ENCODE assay signal across 8 cellular contexts in genomic region chr1:67853704-67854103, GRCh38. TPM values are rescaled to one million over a fixed set of nuclear protein-coding genes. Genes with fewer than 3 reads are reported as not detected.
DNase-seq lines count a peak whose midpoint lies in the region; ATAC-seq and TF ChIP-seq lines count a peak whose summit lies in the region.

No MANE protein-coding gene starts in this region.

- peak; percentile 66 for ATAC-seq in PC-3
- no peak for ATAC-seq in GM21825 (IDR thresholded peaks at IDR 0.05; ENCODE audit: unreplicated experiment)

- no peak overlapping the region for H4K5ac ChIP-seq in mesendoderm (ENCODE audit: low read length)

- H2BK120ac ChIP-seq in mesendoderm (ENCODE audit: low read depth, low read length) = no peak overlapping the region

- H3K79me1 ChIP-seq in mesendoderm (ENCODE audit: low read length) = no peaks in the 10 kb centered on the region

- no peak overlapping the region for H2BK15ac ChIP-seq in mesendoderm (replicated peaks; ENCODE audit: low read depth)

- no peak overlapping the region for H3K4me2 ChIP-seq in PC-3 (ENCODE audit: low read length)
- no peak overlapping the region for H3K4me2 ChIP-seq in mesendoderm (ENCODE audit: low read length)

- H3K4ac ChIP-seq in mesendoderm (ENCODE audit: low read depth, low read length) = no peak overlapping the region

- H3K56ac ChIP-seq in mesendoderm (ENCODE audit: low read length) = no peak overlapping the region

- no peaks in the 10 kb centered on the region for H3K79me2 ChIP-seq in PC-3 (ENCODE audit: low read length)
- H3K79me2 ChIP-seq in mesendoderm (ENCODE audit: control insufficient read depth, insufficient read depth, low read length) = no peaks in the 10 kb centered on the region

- no peak overlapping the region for H3K23ac ChIP-seq in mesendoderm (ENCODE audit: low read length)

- H3F3A ChIP-seq in PC-3 (ENCODE audit: low read length, unreplicated experiment) = peaks cover 4% of the 10 kb centered on the region

- H3K27me3 ChIP-seq in PC-3 (ENCODE audit: low read length) (no peaks in the 10 kb centered on the region), mesendoderm (ENCODE audit: insufficient read depth, low read length, poor library complexity) (no peaks in the 10 kb centered on the region)

- H4K20me1 ChIP-seq in PC-3 (ENCODE audit: low read length) = no peaks in the 10 kb centered on the region

- no peak overlapping the region for H4K8ac ChIP-seq in mesendoderm (ENCODE audit: low read depth, low read length)

- peak; percentile 97 for TF ChIP-seq CTCF in PC-3 (conservative IDR thresholded peaks at IDR 0.05; ENCODE audit: low read depth, low read length)

- peaks cover 17% of the 10 kb centered on the region for H3K4me1 ChIP-seq in PC-3 (ENCODE audit: insufficient read depth, low read length)
- H3K4me1 ChIP-seq in mesendoderm (ENCODE audit: control insufficient read depth, low read depth, low read length) = no peaks in the 10 kb centered on the region

- no peaks in the 10 kb centered on the region for H3K9me2 ChIP-seq in PC-3 (replicated peaks; ENCODE audit: low read length)

- no peak overlapping the region for H3K18ac ChIP-seq in mesendoderm (ENCODE audit: low read length)

- WGBS in mesendoderm (ENCODE audit: extremely low coverage, insufficient coverage, low lambda C conversion rate) = no CpG with 5 or more reads among the region's 2 CpGs

- no peak overlapping the region for H3K9ac ChIP-seq in PC-3 (ENCODE audit: low read length)
- H3K9ac ChIP-seq in mesendoderm (ENCODE audit: low read length) = no peak overlapping the region

- intact Hi-C loops in PC-3 (cut with micrococcal nuclease) = loop anchor here (1.0 to 5.0 kb wide), 3 partner anchors 157 to 489 kb away; no protein-coding TSS in a partner anchor

- no peak overlapping the region for H2BK5ac ChIP-seq in mesendoderm (ENCODE audit: low read length)

- H3K4me3 ChIP-seq in Jurkat, Clone E6-1 (ENCODE audit: low read length) = no peak overlapping the region
- H3K4me3 ChIP-seq in PC-3 (ENCODE audit: low read length) = no peak overlapping the region
- no peak overlapping the region for H3K4me3 ChIP-seq in mesendoderm (ENCODE audit: low read length)

- H3K9me3 ChIP-seq in PC-3 (ENCODE audit: low read length) = no peaks in the 10 kb centered on the region

- CTCF ChIA-PET in PC-3 (lab: Charles Lee) = interaction anchor here (0.7 kb wide), 2 partner anchors 157 to 168 kb away, joined by 3 to 5 read pairs; partner anchors contain the start of gene GADD45A

- no peak overlapping the region for H2AFZ ChIP-seq in PC-3 (ENCODE audit: low read length)

- POLR2A ChIA-PET in PC-3 (lab: Charles Lee; ENCODE audit: unreplicated experiment) = no interaction called here

- no TSS peak for BruUV-seq in PC-3 (replicated peaks; lab: Mats Ljungman, UMichigan)

- no peak overlapping the region for H2AK5ac ChIP-seq in mesendoderm (ENCODE audit: low read length)

- DNase-seq in GM03348 (ENCODE audit: low spot score) = peak; percentile 86
- DNase-seq in Jurkat, Clone E6-1 (ENCODE audit: low read depth, low spot score) = peak; percentile 6
- peak; percentile 85 for DNase-seq in PC-3
- peak; percentile 92 for DNase-seq in ecto neural progenitor cell (ENCODE audit: low spot score)
- DNase-seq in mesendoderm = peak; percentile 98
- no peak for DNase-seq in effector CD4-positive, alpha-beta T cell
- DNase-seq in activated naive CD4-positive, alpha-beta T cell treated with Interleukin-2 at 50 U/mL for 16 hours = no peak

- H3K36me3 ChIP-seq in PC-3 (ENCODE audit: low read depth, low read length) (no peaks in the 10 kb centered on the region), mesendoderm (ENCODE audit: control insufficient read depth, insufficient read depth, low read length) (no peaks in the 10 kb centered on the region)

- H3K27ac ChIP-seq in PC-3 (ENCODE audit: low read length) (no peak overlapping the region), mesendoderm (ENCODE audit: low read depth, low read length) (no peak overlapping the region)

RNA-seq across cellular contexts. Expression of gene GNG12, which starts 20.4 kb away (rescaled TPM):
- polyA plus RNA-seq in Jurkat, Clone E6-1 (2012; ENCODE audit: insufficient read depth, insufficient read length) = not detected
- total RNA-seq in PC-3 (2014; rRNA removed) = 54.1 and 66.1 TPM in 2 replicates
- 19.6 TPM for polyA plus RNA-seq in mesendoderm (2013, experiment 1 of 2)
- 20.4 TPM for polyA plus RNA-seq in mesendoderm (2013, experiment 2 of 2)

Comparison
In these comparisons a context has a peak if more than half of its experiments do, and no peak if none do; other contexts are left out.
1. DNase-seq: peak in GM03348 (single experiment), Jurkat, Clone E6-1 (single experiment), PC-3 (single experiment), ecto neural progenitor cell (single experiment) and mesendoderm (single experiment); none in effector CD4-positive, alpha-beta T cell (single experiment) and activated naive CD4-positive, alpha-beta T cell treated with Interleukin-2 at 50 U/mL for 16 hours (single experiment).